ENCODE assay signal across 8 cellular contexts in genomic region chr16:3879258-3879886, GRCh38. TPM values are rescaled to one million over a fixed set of nuclear protein-coding genes. Genes with fewer than 3 reads are reported as not detected.
DNase-seq lines count a peak whose midpoint lies in the region; ATAC-seq, FAIRE-seq and TF ChIP-seq lines count a peak whose summit lies in the region.

No MANE protein-coding gene starts in this region.

- peaks cover 34% of the 10 kb centered on the region for H3K36me3 ChIP-seq in WERI-Rb-1

- H3K9me3 Mint-ChIP-seq in naive thymus-derived CD8-positive, alpha-beta T cell, result peaks cover 0 to under 1% (median 0%) of the 10 kb centered on the region in 9 donors

- peak; percentile 9 for ATAC-seq in HG02642 (IDR thresholded peaks at IDR 0.05; ENCODE audit: poor library complexity, unreplicated experiment)
- peak in 1 of 2 donors; percentile 9 for ATAC-seq in naive thymus-derived CD8-positive, alpha-beta T cell
- no peak for ATAC-seq in HG03135 (IDR thresholded peaks at IDR 0.05; ENCODE audit: unreplicated experiment)

- peak overlapping the region; percentile 86 to 95 (median 92) for H3K27ac Mint-ChIP-seq in naive thymus-derived CD8-positive, alpha-beta T cell

- H3K27ac ChIP-seq in WERI-Rb-1, result peak overlapping the region; percentile 52; the same call in 1 of the 2 replicates

- H3K27me3 Mint-ChIP-seq in naive thymus-derived CD8-positive, alpha-beta T cell, result peaks cover 0 to 8% (median 0%) of the 10 kb centered on the region in 5 donors

- peak; percentile 11 for DNase-seq in Daoy (ENCODE audit: low read depth)
- DNase-seq in WERI-Rb-1, result peak; percentile 13
- DNase-seq in erythroblast (lab: John Stamatoyannopoulos, UW), result peak; percentile 57 to 71
- DNase-seq in naive thymus-derived CD8-positive, alpha-beta T cell, result peak in 1 of 10 donors; percentile 24
- DNase-seq in Ammon's horn (ENCODE audit: low spot score), result no peak
- no peak for DNase-seq in D721Med (ENCODE audit: insufficient read length, low spot score)

- H3K4me3 ChIP-seq in WERI-Rb-1 (ENCODE audit: low read depth, low read length), result peak overlapping the region; percentile 55

- FAIRE-seq in D721Med (lab: Jason Lieb, UNC), result no peak

- peaks cover 37 to 59% (median 52%) of the 10 kb centered on the region in 4 donors for H3K4me1 Mint-ChIP-seq in naive thymus-derived CD8-positive, alpha-beta T cell

- peak overlapping the region; percentile 80 to 96 (median 92) for H3K4me3 Mint-ChIP-seq in naive thymus-derived CD8-positive, alpha-beta T cell

- no peaks in the 10 kb centered on the region for H3K27me3 ChIP-seq in WERI-Rb-1 (ENCODE audit: insufficient read depth, low read depth, severe bottlenecking)

- no peak for TF ChIP-seq CTCF in WERI-Rb-1 (IDR thresholded peaks at IDR 0.05; ENCODE audit: low read depth, low read length)
- no peak for TF ChIP-seq CTCF in D721Med (IDR thresholded peaks at IDR 0.05; ENCODE audit: insufficient read depth, missing control alignments)

- H3K36me3 Mint-ChIP-seq in naive thymus-derived CD8-positive, alpha-beta T cell, result peaks cover 0 to 17% (median 5%) of the 10 kb centered on the region in 3 donors

- no peaks in the 10 kb centered on the region for H3K9me3 ChIP-seq in WERI-Rb-1 (ENCODE audit: severe bottlenecking)

- TF ChIP-seq POLR2A in erythroblast (IDR thresholded peaks at IDR 0.05; ENCODE audit: low read length), result no peak

- POLR2A ChIA-PET in naive thymus-derived CD8-positive, alpha-beta T cell (lab: Charles Lee), result interaction anchor here (0.6 to 1.0 kb wide), 4 partner anchors 12 to 163 kb away, joined by 3 to 4 read pairs (median 3); partner anchors contain the start of gene TRAP1

RNA-seq across cellular contexts. Expression of gene CREBBP, which starts 1.1 kb away (rescaled TPM):
- 5.8 and 5.9 TPM in 2 replicates for total RNA-seq in Daoy (2014; rRNA removed; shearing (Covaris generic))
- 100 to 1,000 TPM; 153 to 167 TPM for total RNA-seq in naive thymus-derived CD8-positive, alpha-beta T cell
- 10 to 100 TPM in 1 of 3 donors, 1 to 10 TPM in 2; 2.9 to 12.0 (median 6.4) TPM for polyA plus RNA-seq in naive thymus-derived CD8-positive, alpha-beta T cell

Comparison
In these comparisons a context has a peak if more than half of its experiments do, and no peak if none do; other contexts are left out.
1. DNase-seq: peak in Daoy (single experiment), WERI-Rb-1 (single experiment) and erythroblast (2 of 2); none in Ammon's horn (single experiment) and D721Med (single experiment).
2. RNA of gene CREBBP, which starts 1.1 kb away (total RNA-seq): 153 to 167 TPM in naive thymus-derived CD8-positive, alpha-beta T cell; 5.8 to 5.9 TPM in Daoy; every median in the first group is over 10 times any median in the second.